In genomic region chr6:73580247-73581149, GRCh38 we compare ENCODE assay signal across 1 cellular context.
TF ChIP-seq lines count a peak whose summit lies in the region.

No MANE protein-coding gene starts in this region.

TF ChIP-seq in HepG2, 621 proteins besides CTCF, POLR2A, EP300 and RAD21 (continued from another document and continues in another):
- TF ChIP-seq PBX3 (CRISPR knock-in tag; IDR thresholded peaks at IDR 0.05; ENCODE audit: borderline replicate concordance) (no peak), ZNF280D (CRISPR knock-in tag; IDR thresholded peaks at IDR 0.05) (peak; percentile 29; the same call in 1 of the 2 replicates), DMTF1 (CRISPR knock-in tag; IDR thresholded peaks at IDR 0.05) (no peak), FUBP1 (CRISPR knock-in tag; IDR thresholded peaks at IDR 0.05; ENCODE audit: borderline replicate concordance) (no peak), ZFP91 (CRISPR knock-in tag; IDR thresholded peaks at IDR 0.05; ENCODE audit: borderline replicate concordance) (no peak), BHLHE40 (IDR thresholded peaks at IDR 0.05; ENCODE audit: low read length) (peak; percentile 81), ZNF883 (CRISPR knock-in tag; IDR thresholded peaks at IDR 0.05; ENCODE audit: not compliant biosample characterization) (no peak), ZNF607 (CRISPR knock-in tag; IDR thresholded peaks at IDR 0.05; ENCODE audit: borderline replicate concordance) (no peak; the same call in 1 of the 2 replicates), STAT6 (CRISPR knock-in tag; IDR thresholded peaks at IDR 0.05; ENCODE audit: borderline replicate concordance) (0 out of 2 replicates have a peak, but pooled peaks have one; percentile 12), ZNF672 (CRISPR knock-in tag; IDR thresholded peaks at IDR 0.05) (no peak), ZNF251 (CRISPR knock-in tag; IDR thresholded peaks at IDR 0.05) (no peak), FOXO1 (CRISPR knock-in tag; IDR thresholded peaks at IDR 0.05) (0 out of 2 replicates have a peak, but pooled peaks have one; percentile 19), ERF (CRISPR knock-in tag; IDR thresholded peaks at IDR 0.05) (peak; percentile 75; the same call in 1 of the 2 replicates), BCL6 (CRISPR knock-in tag; IDR thresholded peaks at IDR 0.05) (0 out of 2 replicates have a peak, but pooled peaks have one; percentile 34), ZNF766 (CRISPR knock-in tag; IDR thresholded peaks at IDR 0.05; ENCODE audit: borderline replicate concordance) (0 out of 2 replicates have a peak, but pooled peaks have one; percentile 50), TBX2 (CRISPR knock-in tag; IDR thresholded peaks at IDR 0.05; ENCODE audit: borderline replicate concordance) (peak; percentile 16; the same call in 1 of the 2 replicates), PATZ1 (CRISPR knock-in tag; IDR thresholded peaks at IDR 0.05) (peak; percentile 63), MYPOP (CRISPR knock-in tag; IDR thresholded peaks at IDR 0.05) (peak; percentile 39; the same call in 1 of the 2 replicates), ETV6 (CRISPR knock-in tag; conservative IDR thresholded peaks at IDR 0.05) (no peak), ZNF432 (CRISPR knock-in tag; IDR thresholded peaks at IDR 0.05; ENCODE audit: borderline replicate concordance) (no peak), MXD3 (CRISPR knock-in tag; IDR thresholded peaks at IDR 0.05) (no peak), ZNF512 (CRISPR knock-in tag; IDR thresholded peaks at IDR 0.05) (no peak), ZBTB4 (CRISPR knock-in tag; IDR thresholded peaks at IDR 0.05; ENCODE audit: borderline replicate concordance) (no peak), ASH2L (IDR thresholded peaks at IDR 0.05; ENCODE audit: insufficient read length, low read depth, low read length) (peak; percentile 89), ZNF44 (CRISPR knock-in tag; IDR thresholded peaks at IDR 0.05) (no peak), ZC3H13 (CRISPR knock-in tag; IDR thresholded peaks at IDR 0.05) (no peak), NFYC (CRISPR knock-in tag; IDR thresholded peaks at IDR 0.05) (no peak)
